2 cellular contexts compared by ENCODE assay signal in the genomic region with DNA sequence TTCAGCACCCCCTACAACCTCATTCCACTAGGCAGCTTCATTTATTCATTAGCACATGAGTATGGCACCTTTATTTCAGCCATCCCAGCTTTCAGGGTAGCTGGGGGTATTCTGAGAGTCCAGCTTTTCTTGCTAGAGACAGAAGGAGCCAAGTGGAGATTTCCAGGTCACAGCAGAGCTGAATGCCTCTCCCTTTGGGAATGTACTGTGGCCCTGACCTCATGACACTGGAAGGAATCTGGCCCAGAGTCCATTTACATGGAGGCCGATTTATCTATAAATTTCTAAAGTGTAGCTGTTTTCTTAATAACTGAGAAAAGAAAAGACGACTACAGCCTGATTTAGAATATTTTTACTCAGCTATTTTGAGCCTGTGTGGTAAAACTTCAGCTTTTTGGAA.
TF ChIP-seq lines count a peak whose summit lies in the region.

No MANE protein-coding gene starts in this region.

TF ChIP-seq in liver, 16 proteins besides CTCF, POLR2A, EP300 and RAD21:
- TF ChIP-seq FOXA2 (IDR thresholded peaks at IDR 0.05) (no peak), NR2F2 (IDR thresholded peaks at IDR 0.05) (peak; percentile 86), FOXA1 (IDR thresholded peaks at IDR 0.05) (no peak), GABPA (IDR thresholded peaks at IDR 0.05 in 1 of 2, conservative IDR thresholded peaks at IDR 0.05 in 1 of 2) (no peak), RXRA (IDR thresholded peaks at IDR 0.05) (peak; percentile 34 to 37), JUND (IDR thresholded peaks at IDR 0.05) (no peak), YY1 (IDR thresholded peaks at IDR 0.05) (no peak)
- TF ChIP-seq, protein P1, sequence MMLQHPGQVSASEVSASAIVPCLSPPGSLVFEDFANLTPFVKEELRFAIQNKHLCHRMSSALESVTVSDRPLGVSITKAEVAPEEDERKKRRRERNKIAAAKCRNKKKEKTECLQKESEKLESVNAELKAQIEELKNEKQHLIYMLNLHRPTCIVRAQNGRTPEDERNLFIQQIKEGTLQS (IDR thresholded peaks at IDR 0.05) = no peak

TF ChIP-seq in HepG2, 621 proteins besides CTCF, POLR2A, EP300 and RAD21:
- TF ChIP-seq, protein P2, sequence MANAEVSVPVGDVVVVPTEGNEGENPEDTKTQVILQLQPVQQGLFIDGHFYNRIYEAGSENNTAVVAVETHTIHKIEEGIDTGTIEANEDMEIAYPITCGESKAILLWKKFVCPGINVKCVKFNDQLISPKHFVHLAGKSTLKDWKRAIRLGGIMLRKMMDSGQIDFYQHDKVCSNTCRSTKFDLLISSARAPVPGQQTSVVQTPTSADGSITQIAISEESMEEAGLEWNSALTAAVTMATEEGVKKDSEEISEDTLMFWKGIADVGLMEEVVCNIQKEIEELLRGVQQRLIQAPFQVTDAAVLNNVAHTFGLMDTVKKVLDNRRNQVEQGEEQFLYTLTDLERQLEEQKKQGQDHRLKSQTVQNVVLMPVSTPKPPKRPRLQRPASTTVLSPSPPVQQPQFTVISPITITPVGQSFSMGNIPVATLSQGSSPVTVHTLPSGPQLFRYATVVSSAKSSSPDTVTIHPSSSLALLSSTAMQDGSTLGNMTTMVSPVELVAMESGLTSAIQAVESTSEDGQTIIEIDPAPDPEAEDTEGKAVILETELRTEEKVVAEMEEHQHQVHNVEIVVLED (CRISPR knock-in tag; IDR thresholded peaks at IDR 0.05; ENCODE audit: borderline replicate concordance) = no peak
- no peak for TF ChIP-seq RFXANK (CRISPR knock-in tag; IDR thresholded peaks at IDR 0.05)
- TF ChIP-seq, protein P3, sequence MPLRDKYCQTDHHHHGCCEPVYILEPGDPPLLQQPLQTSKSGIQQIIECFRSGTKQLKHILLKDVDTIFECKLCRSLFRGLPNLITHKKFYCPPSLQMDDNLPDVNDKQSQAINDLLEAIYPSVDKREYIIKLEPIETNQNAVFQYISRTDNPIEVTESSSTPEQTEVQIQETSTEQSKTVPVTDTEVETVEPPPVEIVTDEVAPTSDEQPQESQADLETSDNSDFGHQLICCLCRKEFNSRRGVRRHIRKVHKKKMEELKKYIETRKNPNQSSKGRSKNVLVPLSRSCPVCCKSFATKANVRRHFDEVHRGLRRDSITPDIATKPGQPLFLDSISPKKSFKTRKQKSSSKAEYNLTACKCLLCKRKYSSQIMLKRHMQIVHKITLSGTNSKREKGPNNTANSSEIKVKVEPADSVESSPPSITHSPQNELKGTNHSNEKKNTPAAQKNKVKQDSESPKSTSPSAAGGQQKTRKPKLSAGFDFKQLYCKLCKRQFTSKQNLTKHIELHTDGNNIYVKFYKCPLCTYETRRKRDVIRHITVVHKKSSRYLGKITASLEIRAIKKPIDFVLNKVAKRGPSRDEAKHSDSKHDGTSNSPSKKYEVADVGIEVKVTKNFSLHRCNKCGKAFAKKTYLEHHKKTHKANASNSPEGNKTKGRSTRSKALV (CRISPR knock-in tag; IDR thresholded peaks at IDR 0.05) = no peak
- TF ChIP-seq ZNF607 (CRISPR knock-in tag; IDR thresholded peaks at IDR 0.05; ENCODE audit: borderline replicate concordance) = no peak
TF ChIP-seq in HepG2: peak in this region for 0.
